In the genomic region with DNA sequence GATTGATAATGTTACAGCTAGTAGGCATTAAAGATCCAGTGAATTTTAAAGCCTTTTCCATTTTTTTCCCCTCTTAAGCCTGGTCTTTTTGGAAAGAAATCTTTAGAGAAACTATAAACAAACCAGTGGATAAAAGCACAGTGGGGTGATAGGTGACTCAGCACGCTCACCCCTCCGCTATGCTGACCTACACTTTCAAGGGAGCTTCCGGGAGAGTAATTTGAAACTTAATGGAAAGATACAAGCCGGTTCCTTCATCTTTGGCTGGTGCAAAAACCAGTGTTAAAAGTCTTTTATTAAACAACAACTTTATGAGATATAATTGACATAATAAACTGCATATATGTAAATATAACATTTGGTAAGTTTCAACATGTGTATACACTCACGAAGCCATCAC, we compare ENCODE assay signal across 17 cellular contexts. TPM values are rescaled to one million over a fixed set of nuclear protein-coding genes. Genes with fewer than 3 reads are reported as not detected.
DNase-seq lines count a peak whose midpoint lies in the region; ATAC-seq, FAIRE-seq and TF ChIP-seq lines count a peak whose summit lies in the region.
"Had no signal": no experiment of that assay in that cellular context is flagged by ENCODE, and none has a peak within 500 bp of the region (broad histone marks: within the 10 kb centered on the region; RNA-seq: fewer than 3 reads in every experiment).

No MANE protein-coding gene starts in this region.

- no peak for TF ChIP-seq POLR2A in spleen (IDR thresholded peaks at IDR 0.05)

- no peaks in the 10 kb centered on the region for H3K27me3 Mint-ChIP-seq in astrocyte (ENCODE audit: low read depth, unreplicated experiment)

- H3K36me3 ChIP-seq in astrocyte (ENCODE audit: insufficient read depth, low read length), result no peaks in the 10 kb centered on the region
- no peaks in the 10 kb centered on the region for H3K36me3 ChIP-seq in spleen
- H3K36me3 ChIP-seq: Peyer's patch, transverse colon had no signal

- peak; percentile 54 for DNase-seq in AG08396 (ENCODE audit: low spot score)
- DNase-seq in HTR-8/SVneo (ENCODE audit: insufficient read length, low spot score), result peak; percentile 26
- DNase-seq in astrocyte (ENCODE audit: low read depth), result peak; percentile 61
- peak; percentile 65 for DNase-seq in fibroblast of villous mesenchyme (ENCODE audit: low read depth)
- DNase-seq in NCI-H82 treated with DMSO at 0.1 percent for 48 hours (lab: John Stamatoyannopoulos, UW; ENCODE audit: unreplicated experiment), result no peak
- no peak for DNase-seq in NCI-H187 (lab: John Stamatoyannopoulos, UW)
- no peak for DNase-seq in spleen
- DNase-seq: activated CD4-positive, alpha-beta T cell treated with anti-CD3 and anti-CD28 coated beads for 4 hours; activated T-cell treated with anti-CD3 and anti-CD28 coated beads, Interleukin-2, amount 50 U/mL, for 72 hours; naive B cell; NCI-H1417 treated with DMSO at 0.1 percent for 48 hours; NCI-H510A treated with DMSO at 0.1 percent for 48 hours; Peyer's patch; T-helper 1 cell; transverse colon had no signal

- no peak for ATAC-seq in HG02884 (IDR thresholded peaks at IDR 0.05; ENCODE audit: unreplicated experiment)
- ATAC-seq: activated T-cell treated with anti-CD3 and anti-CD28 coated beads, Interleukin-2, amount 50 U/mL, for 72 hours; left lobe of liver had no signal

- H3K4me1 ChIP-seq in astrocyte (ENCODE audit: insufficient read depth, low read length) (peaks cover 10% of the 10 kb centered on the region), spleen (peaks cover 0 to 3% (median 0%) of the 10 kb centered on the region in 6 donors)

- WGBS in spleen, 5 donors, result 56 to 74% (median 72%) methylated on average over 5 of the region's 5 CpGs

- intact Hi-C loops in spleen (cut with DNase I; ENCODE audit: low total_unique reads), result no loop called here

- H3K36me3 Mint-ChIP-seq in astrocyte (ENCODE audit: low read depth, unreplicated experiment), result no peaks in the 10 kb centered on the region
- H3K36me3 Mint-ChIP-seq: naive B cell had no signal

- H3K4me2 ChIP-seq in astrocyte (ENCODE audit: low read length), result peak overlapping the region; percentile 60

- TF ChIP-seq CTCF in astrocyte (IDR thresholded peaks at IDR 0.05; ENCODE audit: insufficient read depth, low read depth, low read length) (no peak), fibroblast of villous mesenchyme (IDR thresholded peaks at IDR 0.05; ENCODE audit: insufficient read depth, low read depth, low read length) (no peak), spleen (IDR thresholded peaks at IDR 0.05 in 8 of 11, conservative IDR thresholded peaks at IDR 0.05 in 3 of 11) (no peak)

- H3K27me3 ChIP-seq in astrocyte (ENCODE audit: insufficient read depth, low read length) (no peaks in the 10 kb centered on the region), spleen (replicated peaks in 1 of 7) (peaks cover 0 to 32% (median 0%) of the 10 kb centered on the region in 7 donors)
- H3K27me3 ChIP-seq: Peyer's patch, transverse colon had no signal

- H3K79me2 ChIP-seq in astrocyte (ENCODE audit: insufficient read depth, low read length), result no peaks in the 10 kb centered on the region

- no peak overlapping the region for H2AFZ ChIP-seq in astrocyte (ENCODE audit: low read depth, low read length)

- peak overlapping the region; percentile 21 for H3K27ac Mint-ChIP-seq in astrocyte (ENCODE audit: unreplicated experiment)
- H3K27ac Mint-ChIP-seq: activated T-cell treated with anti-CD3 and anti-CD28 coated beads, Interleukin-2, amount 50 U/mL, for 72 hours; naive B cell had no signal

- no peak for FAIRE-seq in HTR-8/SVneo (lab: Jason Lieb, UNC)
- no peak for FAIRE-seq in astrocyte (lab: Jason Lieb, UNC)

- no peak overlapping the region for H3K9ac ChIP-seq in astrocyte (ENCODE audit: low read length)

- no peaks in the 10 kb centered on the region for H3K9me3 Mint-ChIP-seq in astrocyte (ENCODE audit: unreplicated experiment)
- H3K9me3 Mint-ChIP-seq: activated T-cell treated with anti-CD3 and anti-CD28 coated beads, Interleukin-2, amount 50 U/mL, for 72 hours had no signal

- H4K20me1 ChIP-seq in astrocyte (ENCODE audit: insufficient read depth, low read length), result no peaks in the 10 kb centered on the region

- H3K4me1 Mint-ChIP-seq in astrocyte (ENCODE audit: low read depth, unreplicated experiment), result peaks cover 7% of the 10 kb centered on the region
- H3K4me1 Mint-ChIP-seq: naive B cell had no signal

- H3K4me3 ChIP-seq in astrocyte (ENCODE audit: insufficient read depth, low read depth, low read length) (no peak overlapping the region), fibroblast of villous mesenchyme (ENCODE audit: low read depth, low read length) (no peak overlapping the region), spleen (no peak overlapping the region)
- H3K4me3 ChIP-seq: Peyer's patch, transverse colon had no signal

- H3K27ac ChIP-seq in astrocyte (ENCODE audit: low read depth, low read length) (no peak overlapping the region), spleen (no peak overlapping the region)
- H3K27ac ChIP-seq: Peyer's patch, transverse colon had no signal

- H3K9me3 ChIP-seq in astrocyte (ENCODE audit: insufficient read depth, low read depth, low read length) (no peaks in the 10 kb centered on the region), spleen (no peaks in the 10 kb centered on the region)
- H3K9me3 ChIP-seq: Peyer's patch, transverse colon had no signal

- H3K4me3 Mint-ChIP-seq in astrocyte (ENCODE audit: unreplicated experiment), result no peak overlapping the region
- H3K4me3 Mint-ChIP-seq: activated T-cell treated with anti-CD3 and anti-CD28 coated beads, Interleukin-2, amount 50 U/mL, for 72 hours; naive B cell had no signal

RNA-seq across cellular contexts. Expression of a gene that starts 27.0 kb away (rescaled TPM):
- total RNA-seq in astrocyte (not detected in 2 replicates), fibroblast of villous mesenchyme (not detected in 2 replicates), spleen (under 1 TPM in 1 of 7 donors, not detected in 6; 0.52 TPM)
- polyA plus RNA-seq in spleen, result under 1 TPM; 0.15 to 0.83 (median 0.28) TPM
- total RNA-seq: activated T-cell treated with anti-CD3 and anti-CD28 coated beads, Interleukin-2, amount 50 U/mL, for 72 hours had no signal

Comparison
In these comparisons a context has a peak if more than half of its experiments do, and no peak if none do; other contexts are left out.
1. DNase-seq: peak in AG08396 (single experiment), HTR-8/SVneo (single experiment), astrocyte (single experiment) and fibroblast of villous mesenchyme (single experiment); none in NCI-H82 treated with DMSO at 0.1 percent for 48 hours (single experiment), NCI-H187 (0 of 2) and spleen (single experiment).